Comparison of ENCODE assay signal across 25 cellular contexts in genomic region chr10:129929343-129930297, GRCh38. TPM values are rescaled to one million over a fixed set of nuclear protein-coding genes. Genes with fewer than 3 reads are reported as not detected.
A peak's percentile ranks its signal among the peaks of the same experiment; 100 is the strongest.
DNase-seq lines count a peak whose midpoint lies in the region; ATAC-seq and TF ChIP-seq lines count a peak whose summit lies in the region.
"Had no signal": no experiment of that assay in that cellular context is flagged by ENCODE, and none has a peak within 500 bp of the region (broad histone marks: within the 10 kb centered on the region; RNA-seq: fewer than 3 reads in every experiment).

No MANE protein-coding gene starts in this region.

- H3K27ac ChIP-seq in mesendoderm (ENCODE audit: low read depth, low read length): no peak overlapping the region
- H3K27ac ChIP-seq: epithelial cell of prostate, gastrocnemius medialis, pancreas, RWPE1, testis had no signal

- no peak overlapping the region for H4K5ac ChIP-seq in mesendoderm (ENCODE audit: low read length)

- no peaks in the 10 kb centered on the region for H3K36me3 Mint-ChIP-seq in chondrocyte (ENCODE audit: low read depth)
- H3K36me3 Mint-ChIP-seq: CD8-positive, alpha-beta T cell; naive thymus-derived CD8-positive, alpha-beta T cell; stimulated activated memory B cell treated with anti-CD40 and anti-IgM and Interleukin-4, amounts not matched to agents 10 μg/mL and 1 μg/mL and 100 μg/mL, for 72 hours had no signal

- H3K4me3 Mint-ChIP-seq in chondrocyte (ENCODE audit: unreplicated experiment): no peak overlapping the region
- H3K4me3 Mint-ChIP-seq: activated CD4-positive, alpha-beta T cell treated with anti-CD3 and anti-CD28 coated beads, Interleukin-2, amount 10 ng/mL, durations not matched to agents 24 days and 14 days; CD8-positive, alpha-beta T cell; naive thymus-derived CD8-positive, alpha-beta T cell; stimulated activated memory B cell treated with anti-CD40 and anti-IgM and Interleukin-4, amounts not matched to agents 10 μg/mL and 1 μg/mL and 100 μg/mL, for 72 hours had no signal

- no peaks in the 10 kb centered on the region for H3K79me2 ChIP-seq in mesendoderm (ENCODE audit: control insufficient read depth, insufficient read depth, low read length)

- H3K4me1 ChIP-seq in BE2C: peaks cover 11% of the 10 kb centered on the region; the same call in 1 of the 2 replicates
- peaks cover 3% of the 10 kb centered on the region for H3K4me1 ChIP-seq in mesendoderm (ENCODE audit: control insufficient read depth, low read depth, low read length)
- H3K4me1 ChIP-seq: pancreas, testis had no signal

- H3K9ac ChIP-seq in mesendoderm (ENCODE audit: low read length): no peak overlapping the region

- H3K36me3 ChIP-seq in BE2C (no peaks in the 10 kb centered on the region; the same call in 1 of the 2 replicates), H7 (replicated peaks; ENCODE audit: control insufficient read depth, insufficient read depth, low read length) (no peaks in the 10 kb centered on the region), mesendoderm (ENCODE audit: control insufficient read depth, insufficient read depth, low read length) (no peaks in the 10 kb centered on the region)
- H3K36me3 ChIP-seq: gastrocnemius medialis, pancreas had no signal

- H2BK120ac ChIP-seq in mesendoderm (ENCODE audit: low read depth, low read length): no peak overlapping the region

- no peak overlapping the region for H2AK5ac ChIP-seq in mesendoderm (ENCODE audit: low read length)

- H3K9me3 ChIP-seq in BE2C: no peaks in the 10 kb centered on the region
- H3K9me3 ChIP-seq: gastrocnemius medialis, pancreas, testis had no signal

- no peaks in the 10 kb centered on the region for H3K27me3 ChIP-seq in BE2C
- H3K27me3 ChIP-seq in H7 (ENCODE audit: control insufficient read depth, insufficient read depth, low read length): no peaks in the 10 kb centered on the region
- H3K27me3 ChIP-seq in mesendoderm (ENCODE audit: insufficient read depth, low read length, poor library complexity): no peaks in the 10 kb centered on the region
- H3K27me3 ChIP-seq: gastrocnemius medialis, pancreas, testis had no signal

- DNase-seq in BE2C: no peak
- peak; percentile 79 for DNase-seq in H7
- no peak for DNase-seq in chondrocyte (ENCODE audit: low spot score)
- peak; percentile 39 for DNase-seq in mesendoderm
- no peak for DNase-seq in activated CD4-positive, alpha-beta T cell treated with anti-CD3 and anti-CD28 coated beads for 4 hours
- DNase-seq in NCI-H1436 treated with DMSO at 0.1 percent for 48 hours (lab: John Stamatoyannopoulos, UW): no peak
- DNase-seq: activated CD4-positive, alpha-beta T cell treated with anti-CD3 and anti-CD28 coated beads, Interleukin-2, amount 10 ng/mL, durations not matched to agents 24 days and 14 days; activated CD8-positive, alpha-beta memory T cell treated with anti-CD3 and anti-CD28 coated beads, Interleukin-2, amount 50 U/mL, for 48 hours; activated gamma-delta T cell treated with Interleukin-2 at 50 U/mL for 16 hours; CD8-positive, alpha-beta T cell; gastrocnemius medialis; HCEC 1CT; kidney glomerular epithelial cell; mesenchymal stem cell; naive thymus-derived CD8-positive, alpha-beta T cell; NCI-H1105 treated with DMSO at 0.1 percent for 48 hours; NCI-H2171; NCI-H526; stimulated activated CD4-positive, alpha-beta T cell treated with anti-CD3 and anti-CD28 coated beads, Interleukin-1b, Interleukin-23, amount 100 ng/mL, for 48 hours; testis had no signal

- H3K4ac ChIP-seq in mesendoderm (ENCODE audit: low read depth, low read length): no peak overlapping the region

- H3K4me3 ChIP-seq in BE2C (ENCODE audit: low read depth, low read length) (no peak overlapping the region), H7 (ENCODE audit: insufficient read depth, low read depth, low read length) (no peak overlapping the region), mesendoderm (ENCODE audit: low read length) (no peak overlapping the region)
- H3K4me3 ChIP-seq: gastrocnemius medialis, pancreas, testis had no signal

- TF ChIP-seq CTCF in BE2C (IDR thresholded peaks at IDR 0.05; ENCODE audit: low read depth, low read length) (peak; percentile 28), chondrocyte (IDR thresholded peaks at IDR 0.05) (peak; percentile 27)

- H2BK15ac ChIP-seq in mesendoderm (replicated peaks; ENCODE audit: low read depth): no peak overlapping the region

- no peak overlapping the region for H3K23ac ChIP-seq in mesendoderm (ENCODE audit: low read length)

- H4K8ac ChIP-seq in mesendoderm (ENCODE audit: low read depth, low read length): no peak overlapping the region

- ATAC-seq in GM21390 (IDR thresholded peaks at IDR 0.05; ENCODE audit: unreplicated experiment): no peak
- ATAC-seq: CD8-positive, alpha-beta T cell; gastrocnemius medialis; naive thymus-derived CD8-positive, alpha-beta T cell; pancreas; stimulated activated memory B cell treated with anti-CD40 and anti-IgM and Interleukin-4, amounts not matched to agents 10 μg/mL and 1 μg/mL and 100 μg/mL, for 72 hours had no signal

- H3K27ac Mint-ChIP-seq in chondrocyte (ENCODE audit: unreplicated experiment): no peak overlapping the region
- H3K27ac Mint-ChIP-seq: activated CD4-positive, alpha-beta T cell treated with anti-CD3 and anti-CD28 coated beads, Interleukin-2, amount 10 ng/mL, durations not matched to agents 24 days and 14 days; CD8-positive, alpha-beta T cell; stimulated activated memory B cell treated with anti-CD40 and anti-IgM and Interleukin-4, amounts not matched to agents 10 μg/mL and 1 μg/mL and 100 μg/mL, for 72 hours had no signal

- no peaks in the 10 kb centered on the region for H3K9me3 Mint-ChIP-seq in chondrocyte (ENCODE audit: low read depth)
- H3K9me3 Mint-ChIP-seq: activated CD4-positive, alpha-beta T cell treated with anti-CD3 and anti-CD28 coated beads, Interleukin-2, amount 10 ng/mL, durations not matched to agents 24 days and 14 days; CD8-positive, alpha-beta T cell; naive thymus-derived CD8-positive, alpha-beta T cell; stimulated activated memory B cell treated with anti-CD40 and anti-IgM and Interleukin-4, amounts not matched to agents 10 μg/mL and 1 μg/mL and 100 μg/mL, for 72 hours had no signal

- no peak overlapping the region for H3K18ac ChIP-seq in mesendoderm (ENCODE audit: low read length)

- H3K56ac ChIP-seq in mesendoderm (ENCODE audit: low read length): no peak overlapping the region

- no CpG with 5 or more reads among the region's 12 CpGs for WGBS in mesendoderm (ENCODE audit: extremely low coverage, insufficient coverage, low lambda C conversion rate)

- peaks cover 5% of the 10 kb centered on the region for H3K27me3 Mint-ChIP-seq in chondrocyte (ENCODE audit: low read depth)
- H3K27me3 Mint-ChIP-seq: activated CD4-positive, alpha-beta T cell treated with anti-CD3 and anti-CD28 coated beads, Interleukin-2, amount 10 ng/mL, durations not matched to agents 24 days and 14 days had no signal

- H3K4me1 Mint-ChIP-seq in chondrocyte (ENCODE audit: low read depth): no peaks in the 10 kb centered on the region
- H3K4me1 Mint-ChIP-seq: activated CD4-positive, alpha-beta T cell treated with anti-CD3 and anti-CD28 coated beads, Interleukin-2, amount 10 ng/mL, durations not matched to agents 24 days and 14 days; stimulated activated memory B cell treated with anti-CD40 and anti-IgM and Interleukin-4, amounts not matched to agents 10 μg/mL and 1 μg/mL and 100 μg/mL, for 72 hours had no signal

- H3K79me1 ChIP-seq in mesendoderm (ENCODE audit: low read length): no peaks in the 10 kb centered on the region

- H3K4me2 ChIP-seq in mesendoderm (ENCODE audit: low read length): no peak overlapping the region

- no peak overlapping the region for H2BK5ac ChIP-seq in mesendoderm (ENCODE audit: low read length)

RNA-seq across cellular contexts. Expression of gene EBF3, which starts 34.5 kb away (rescaled TPM):
- 16.9 TPM for polyA plus RNA-seq in BE2C (2012; ENCODE audit: insufficient read depth, insufficient read length, low read depth)
- 0.76 and 1.4 TPM in 2 replicates for total RNA-seq in H7 (2014; rRNA removed; shearing (Covaris generic))
- total RNA-seq in chondrocyte: 2.2 TPM in 1 of 3 replicates, not detected in the others
- 0.87 TPM for polyA plus RNA-seq in mesendoderm (2013, experiment 1 of 2)
- polyA plus RNA-seq in mesendoderm (2013, experiment 2 of 2): 0.76 TPM
- total RNA-seq: activated CD4-positive, alpha-beta T cell treated with anti-CD3 and anti-CD28 coated beads, Interleukin-2, amount 10 ng/mL, durations not matched to agents 24 days and 14 days; CD8-positive, alpha-beta T cell; naive thymus-derived CD8-positive, alpha-beta T cell had no signal
- polyA plus RNA-seq: naive thymus-derived CD8-positive, alpha-beta T cell had no signal

Comparison
In these comparisons a context has a peak if more than half of its experiments do, and no peak if none do; other contexts are left out.
1. DNase-seq: peak in H7 (single experiment) and mesendoderm (single experiment); none in BE2C (single experiment), chondrocyte (single experiment), activated CD4-positive, alpha-beta T cell treated with anti-CD3 and anti-CD28 coated beads for 4 hours (0 of 2) and NCI-H1436 treated with DMSO at 0.1 percent for 48 hours (single experiment).